In the genomic region with DNA sequence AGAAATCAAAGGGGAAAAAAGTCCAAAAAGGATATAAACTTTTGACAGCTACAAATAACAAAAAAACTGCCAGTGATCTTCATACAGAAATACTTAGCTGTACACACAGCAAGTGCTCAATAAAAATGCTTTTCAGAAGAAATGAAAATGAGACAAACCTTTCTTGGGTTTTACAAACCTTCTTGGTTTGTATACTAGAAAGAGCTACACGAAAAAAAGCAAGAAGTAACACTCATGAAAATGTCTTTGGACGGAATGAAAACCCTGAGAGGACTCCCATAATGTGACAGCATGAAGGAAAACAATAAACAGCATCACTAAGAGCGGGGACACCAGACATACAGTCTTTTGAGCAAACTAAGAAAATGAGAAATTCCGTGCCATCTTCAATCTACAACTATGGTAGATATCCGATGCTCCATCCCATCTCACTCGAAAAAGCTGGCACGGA, we compare ENCODE assay signal across 1 cellular context.
TF ChIP-seq lines count a peak whose summit lies in the region.

No MANE protein-coding gene starts in this region.

TF ChIP-seq in endothelial cell of umbilical vein, 7 proteins besides CTCF, POLR2A, EP300 and RAD21 (continued from another document):
- TF ChIP-seq MAX (IDR thresholded peaks at IDR 0.05; ENCODE audit: insufficient read depth, insufficient read length) (no peak), FOS (IDR thresholded peaks at IDR 0.05; ENCODE audit: borderline replicate concordance, insufficient read depth, low read length) (no peak), EZH2 (IDR thresholded peaks at IDR 0.05; ENCODE audit: borderline replicate concordance, low read depth, low read length, severe bottlenecking) (no peak), MYC (IDR thresholded peaks at IDR 0.05; ENCODE audit: low read depth, low read length) (no peak)
